ENCODE assay signal across 1 cellular context in the genomic region with DNA sequence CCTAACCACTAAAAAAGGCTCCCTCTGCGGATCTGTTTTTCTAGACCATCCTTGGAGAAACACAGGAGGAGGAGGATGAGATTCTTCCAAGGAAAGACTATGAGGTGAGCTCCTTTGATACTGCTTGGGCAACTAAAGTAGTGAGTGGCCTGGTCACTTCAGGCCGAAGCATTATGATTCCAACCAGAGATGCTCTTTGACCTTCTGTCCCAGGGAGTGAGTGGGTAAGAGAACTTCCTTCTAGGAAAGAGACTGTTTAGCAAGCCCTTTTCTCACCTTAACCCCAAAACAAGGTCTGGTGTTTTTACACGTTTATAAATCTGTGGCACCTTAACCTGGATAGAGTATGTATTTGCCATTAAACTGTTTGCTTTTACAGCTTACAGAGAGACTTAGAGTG.
TF ChIP-seq lines count a peak whose summit lies in the region.

No MANE protein-coding gene starts in this region.

TF ChIP-seq in GM23338, 12 proteins besides CTCF, POLR2A, EP300 and RAD21 (continued from another document):
- TF ChIP-seq, protein P1, sequence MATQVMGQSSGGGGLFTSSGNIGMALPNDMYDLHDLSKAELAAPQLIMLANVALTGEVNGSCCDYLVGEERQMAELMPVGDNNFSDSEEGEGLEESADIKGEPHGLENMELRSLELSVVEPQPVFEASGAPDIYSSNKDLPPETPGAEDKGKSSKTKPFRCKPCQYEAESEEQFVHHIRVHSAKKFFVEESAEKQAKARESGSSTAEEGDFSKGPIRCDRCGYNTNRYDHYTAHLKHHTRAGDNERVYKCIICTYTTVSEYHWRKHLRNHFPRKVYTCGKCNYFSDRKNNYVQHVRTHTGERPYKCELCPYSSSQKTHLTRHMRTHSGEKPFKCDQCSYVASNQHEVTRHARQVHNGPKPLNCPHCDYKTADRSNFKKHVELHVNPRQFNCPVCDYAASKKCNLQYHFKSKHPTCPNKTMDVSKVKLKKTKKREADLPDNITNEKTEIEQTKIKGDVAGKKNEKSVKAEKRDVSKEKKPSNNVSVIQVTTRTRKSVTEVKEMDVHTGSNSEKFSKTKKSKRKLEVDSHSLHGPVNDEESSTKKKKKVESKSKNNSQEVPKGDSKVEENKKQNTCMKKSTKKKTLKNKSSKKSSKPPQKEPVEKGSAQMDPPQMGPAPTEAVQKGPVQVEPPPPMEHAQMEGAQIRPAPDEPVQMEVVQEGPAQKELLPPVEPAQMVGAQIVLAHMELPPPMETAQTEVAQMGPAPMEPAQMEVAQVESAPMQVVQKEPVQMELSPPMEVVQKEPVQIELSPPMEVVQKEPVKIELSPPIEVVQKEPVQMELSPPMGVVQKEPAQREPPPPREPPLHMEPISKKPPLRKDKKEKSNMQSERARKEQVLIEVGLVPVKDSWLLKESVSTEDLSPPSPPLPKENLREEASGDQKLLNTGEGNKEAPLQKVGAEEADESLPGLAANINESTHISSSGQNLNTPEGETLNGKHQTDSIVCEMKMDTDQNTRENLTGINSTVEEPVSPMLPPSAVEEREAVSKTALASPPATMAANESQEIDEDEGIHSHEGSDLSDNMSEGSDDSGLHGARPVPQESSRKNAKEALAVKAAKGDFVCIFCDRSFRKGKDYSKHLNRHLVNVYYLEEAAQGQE (IDR thresholded peaks at IDR 0.05; ENCODE audit: unreplicated experiment), result no peak
